ENCODE assay signal across 8 cellular contexts in the genomic region with DNA sequence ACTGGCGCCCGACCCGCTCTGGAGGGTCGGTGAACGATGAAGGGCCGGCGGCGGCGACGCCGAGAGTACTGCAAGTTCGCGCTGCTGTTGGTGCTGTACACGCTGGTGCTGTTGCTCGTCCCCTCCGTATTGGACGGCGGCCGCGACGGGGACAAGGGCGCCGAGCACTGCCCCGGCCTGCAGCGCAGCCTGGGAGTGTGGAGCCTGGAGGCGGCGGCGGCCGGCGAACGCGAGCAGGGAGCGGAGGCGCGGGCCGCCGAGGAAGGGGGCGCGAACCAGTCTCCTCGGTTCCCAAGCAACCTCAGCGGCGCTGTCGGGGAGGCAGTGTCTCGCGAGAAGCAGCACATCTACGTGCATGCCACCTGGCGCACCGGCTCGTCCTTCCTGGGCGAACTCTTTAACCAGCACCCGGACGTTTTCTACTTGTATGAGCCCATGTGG. TPM values are rescaled to one million over a fixed set of nuclear protein-coding genes. Genes with fewer than 3 reads are reported as not detected.
A peak's percentile ranks its signal among the peaks of the same experiment; 100 is the strongest.
DNase-seq lines count a peak whose midpoint lies in the region; ATAC-seq and TF ChIP-seq lines count a peak whose summit lies in the region.

No MANE protein-coding gene starts in this region.

- peak overlapping the region; percentile 76 for H3K4me2 ChIP-seq in OCI-LY7 (ENCODE audit: low read length)

- BruUV-seq in OCI-LY7 (replicated peaks; lab: Mats Ljungman, UMichigan), result no TSS peak

- H3K79me2 ChIP-seq in OCI-LY7 (ENCODE audit: insufficient read depth, low read depth, low read length), result peaks cover 8% of the 10 kb centered on the region; the same call in 1 of the 2 replicates

- DNase-seq in NCI-H446 (lab: John Stamatoyannopoulos, UW), result peak; percentile 12 to 48
- no peak for DNase-seq in NCI-H446 treated with DMSO at 0.1 percent for 48 hours (lab: John Stamatoyannopoulos, UW)
- DNase-seq in OCI-LY7 (ENCODE audit: low spot score), result peak; percentile 86
- DNase-seq in activated gamma-delta T cell (lab: John Stamatoyannopoulos, UW), result peak; percentile 48
- DNase-seq in head of caudate nucleus, result peak in 32 of 42 donors; percentile 20 to 62 (median 33)
- peak; percentile 27 for DNase-seq in prostate gland (ENCODE audit: low spot score)
- no peak for DNase-seq in putamen (ENCODE audit: low spot score)

- TF ChIP-seq CTCF in OCI-LY7 (conservative IDR thresholded peaks at IDR 0.05; ENCODE audit: low read length) (no peak), prostate gland (IDR thresholded peaks at IDR 0.05) (no peak)

- no peaks in the 10 kb centered on the region for H3K9me2 ChIP-seq in OCI-LY7 (ENCODE audit: insufficient read depth, low read length)

- peak overlapping the region; percentile 74 for H3K4me3 ChIP-seq in OCI-LY7 (ENCODE audit: low read depth, low read length, poor library complexity, severe bottlenecking)
- H3K4me3 ChIP-seq in prostate gland, result peak overlapping the region; percentile 35 to 43

- H3K36me3 ChIP-seq in OCI-LY7 (ENCODE audit: insufficient read depth, low read length) (peaks cover 5% of the 10 kb centered on the region; the same call in 1 of the 2 replicates), prostate gland (no peaks in the 10 kb centered on the region)

- CTCF ChIA-PET in OCI-LY7 (lab: Charles Lee; ENCODE audit: unreplicated experiment), result no interaction called here

- H3K27ac ChIP-seq in OCI-LY7 (ENCODE audit: low read depth, low read length, poor library complexity, severe bottlenecking) (peak overlapping the region; percentile 80), prostate gland (peak overlapping the region in 1 of 2 donors; percentile 46)

- POLR2A ChIA-PET in OCI-LY7 (lab: Charles Lee), result no interaction called here

- WGBS in prostate gland, result 0% methylated on average over 14 of the region's 52 CpGs

- TF ChIP-seq POLR2A in prostate gland (IDR thresholded peaks at IDR 0.05), result no peak

- H4K20me1 ChIP-seq in OCI-LY7 (ENCODE audit: insufficient read depth, low read length), result no peaks in the 10 kb centered on the region

- peak overlapping the region; percentile 59 for H2AFZ ChIP-seq in OCI-LY7 (ENCODE audit: low read length)

- intact Hi-C loops in OCI-LY7 (cut with micrococcal nuclease; ENCODE audit: unreplicated experiment) (loop anchor here (5.0 kb wide), 1 partner anchor 183 kb away; a partner anchor contains a TSS), head of caudate nucleus (cut with DNase I) (no loop called here), prostate gland (cut with DNase I) (no loop called here)

- no peaks in the 10 kb centered on the region for H3K27me3 ChIP-seq in prostate gland (replicated peaks; ENCODE audit: insufficient read depth)

- H3K4me1 ChIP-seq in OCI-LY7 (ENCODE audit: insufficient read depth, low read length, poor library complexity, severe bottlenecking) (peaks cover 33% of the 10 kb centered on the region), prostate gland (replicated peaks) (no peaks in the 10 kb centered on the region)

- peak; percentile 24 for ATAC-seq in HG03108 (IDR thresholded peaks at IDR 0.05; ENCODE audit: unreplicated experiment)

- no peaks in the 10 kb centered on the region for H3K9me3 ChIP-seq in OCI-LY7 (ENCODE audit: low read length)
- no peaks in the 10 kb centered on the region for H3K9me3 ChIP-seq in prostate gland

RNA-seq across cellular contexts. Expression of a gene that starts 0.4 kb away (rescaled TPM):
- total RNA-seq in OCI-LY7 (2014; rRNA removed; shearing (Covaris generic)), result 5.3 and 7.5 TPM in 2 replicates
- total RNA-seq in OCI-LY7 (2022) (2.0 and 2.8 TPM in 2 replicates), prostate gland (10 to 100 TPM in 1 of 2 donors, 1 to 10 TPM in 1; 8.8 to 28.9 TPM)

RNA-seq across cellular contexts. Expression of a gene that starts 28.7 kb away (rescaled TPM):
- total RNA-seq in OCI-LY7 (2014; rRNA removed; shearing (Covaris generic)), result 5.4 and 9.8 TPM in 2 replicates
- total RNA-seq in OCI-LY7 (2022) (3.6 and 5.5 TPM in 2 replicates), prostate gland (1 to 10 TPM; 4.9 to 8.1 TPM)

Comparison
In these comparisons a context has a peak if more than half of its experiments do, and no peak if none do; other contexts are left out.
1. DNase-seq: peak in NCI-H446 (2 of 2), OCI-LY7 (single experiment), activated gamma-delta T cell (single experiment), head of caudate nucleus (32 of 42) and prostate gland (single experiment); none in NCI-H446 treated with DMSO at 0.1 percent for 48 hours (single experiment) and putamen (single experiment).